ENCODE assay signal across 8 cellular contexts in the genomic region with DNA sequence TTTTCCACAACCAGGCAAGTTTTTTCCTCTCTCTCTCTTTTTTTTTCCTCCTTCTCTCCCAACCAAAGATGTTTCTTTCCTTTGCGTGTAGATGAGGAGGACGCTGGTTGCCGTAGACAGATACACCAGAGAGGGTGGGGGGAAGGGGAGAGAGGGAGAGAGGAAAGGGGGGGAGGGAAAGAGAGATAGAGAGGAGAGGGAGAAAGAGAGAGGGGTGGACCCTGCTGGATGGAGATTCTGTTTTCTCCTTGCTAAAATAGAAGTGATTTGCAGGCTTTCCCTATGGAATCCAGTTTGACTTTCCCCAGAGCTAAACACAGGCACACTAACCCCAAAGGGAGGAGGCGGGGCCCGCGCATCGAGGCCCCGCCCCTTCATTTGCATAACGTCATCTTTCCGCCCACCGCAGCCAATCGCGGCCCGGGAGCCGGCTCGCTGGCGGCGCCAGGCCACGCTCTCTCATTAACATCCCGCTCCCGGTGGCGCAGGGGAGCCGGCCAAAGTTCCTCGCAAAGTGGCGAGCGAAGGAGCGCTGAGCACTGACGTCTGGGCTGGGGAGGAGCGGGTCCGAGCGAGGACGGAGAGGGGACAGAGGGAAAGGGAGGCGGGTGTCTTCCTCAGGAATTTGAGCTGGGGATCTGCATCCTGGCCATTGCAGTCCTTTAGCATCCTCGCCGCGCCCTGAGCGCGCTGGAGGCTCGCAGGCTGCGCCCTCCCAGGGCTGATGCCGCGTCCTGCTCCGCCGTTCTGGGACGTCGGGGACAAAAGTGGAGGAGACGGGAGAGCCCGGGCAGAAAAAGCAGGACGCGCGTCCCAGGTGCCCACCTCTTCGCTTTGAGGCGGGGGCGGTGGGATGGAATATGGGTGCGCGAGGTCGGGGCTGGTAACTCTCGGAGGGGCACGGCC. TPM values are rescaled to one million over a fixed set of nuclear protein-coding genes. Genes with fewer than 3 reads are reported as not detected.
A peak's percentile ranks its signal among the peaks of the same experiment; 100 is the strongest.
DNase-seq lines count a peak whose midpoint lies in the region; ATAC-seq, FAIRE-seq and TF ChIP-seq lines count a peak whose summit lies in the region.

No MANE protein-coding gene starts in this region.

- no peak overlapping the region for H3K27ac ChIP-seq in GM23338 (ENCODE audit: low read depth)
- peak overlapping the region; percentile 81 to 85 for H3K27ac ChIP-seq in right atrium auricular region

- peak overlapping the region; percentile 95 for H2AFZ ChIP-seq in GM23338

- no peak overlapping the region for H3K27ac Mint-ChIP-seq in GM23338

- no peaks in the 10 kb centered on the region for H3K36me3 Mint-ChIP-seq in GM23338 (ENCODE audit: low read depth)

- H3K27me3 Mint-ChIP-seq in GM23338 (ENCODE audit: insufficient read depth, low read depth, poor library complexity) = peaks cover 99% of the 10 kb centered on the region

- peaks cover 13% of the 10 kb centered on the region; the same call in 1 of the 2 replicates for H3F3A ChIP-seq in GM23338 (replicated peaks; ENCODE audit: low read depth)

- H3K27me3 ChIP-seq in GM23338 (ENCODE audit: insufficient read depth) (peaks cover 92% of the 10 kb centered on the region), right atrium auricular region (no peaks in the 10 kb centered on the region)

- H3K9me3 Mint-ChIP-seq in GM23338 = no peaks in the 10 kb centered on the region; the same call in 2 of the 3 replicates

- H3K4me1 Mint-ChIP-seq in GM23338 = peaks cover 66% of the 10 kb centered on the region

- H3K4me3 Mint-ChIP-seq in GM23338 = peak overlapping the region; percentile 84

- FAIRE-seq in urothelium cell line (lab: Jason Lieb, UNC) = peak; percentile 68

- H4K20me1 ChIP-seq in GM23338 (replicated peaks; ENCODE audit: insufficient read depth) = peaks cover 41% of the 10 kb centered on the region

- H3K4me3 ChIP-seq in GM23338 (peak overlapping the region; percentile 59), right atrium auricular region (peak overlapping the region; percentile 61 to 64)

- no peaks in the 10 kb centered on the region for H3K79me2 ChIP-seq in GM23338 (replicated peaks; ENCODE audit: insufficient read depth)

- H3K9me2 ChIP-seq in GM23338 (ENCODE audit: insufficient read depth) = no peaks in the 10 kb centered on the region

- H3K9me3 ChIP-seq in right atrium auricular region = no peaks in the 10 kb centered on the region

- DNase-seq in Daoy (ENCODE audit: low read depth) (peak; percentile 96), GM23338 (ENCODE audit: low spot score) (peak; percentile 95), M059J (ENCODE audit: low read depth) (peak; percentile 87), SKM-1 treated with dmso at 0.1 percent for 144 hours (lab: John Stamatoyannopoulos, UW; ENCODE audit: unreplicated experiment) (peak; percentile 78), amniotic epithelial cell (ENCODE audit: low read depth) (peak; percentile 74), right atrium auricular region (ENCODE audit: low spot score) (peak; percentile 96), pulmonary artery endothelial cell (ENCODE audit: low read depth, low spot score) (peak; percentile 49), urothelium cell line (ENCODE audit: low spot score) (peak; percentile 93)

- H3K4me1 ChIP-seq in GM23338 (ENCODE audit: insufficient read depth) (peaks cover 54% of the 10 kb centered on the region), right atrium auricular region (peaks cover 0 to 41% of the 10 kb centered on the region in 2 donors)

- peak overlapping the region; percentile 88 for H3K4me2 ChIP-seq in GM23338

- ATAC-seq in GM23338 = peak; percentile 70

- no peaks in the 10 kb centered on the region for H3K36me3 ChIP-seq in GM23338 (ENCODE audit: insufficient read depth)
- H3K36me3 ChIP-seq in right atrium auricular region = no peaks in the 10 kb centered on the region

- TF ChIP-seq CTCF in GM23338 (conservative IDR thresholded peaks at IDR 0.05; ENCODE audit: low read depth in 2 of 2) (no peak), right atrium auricular region (IDR thresholded peaks at IDR 0.05) (no peak)

TF ChIP-seq in GM23338, 12 proteins besides CTCF, POLR2A, EP300 and RAD21 (continues in another document):
- TF ChIP-seq STAT1 (IDR thresholded peaks at IDR 0.05; ENCODE audit: unreplicated experiment) (no peak), ZNF331 (CRISPR knock-in tag; IDR thresholded peaks at IDR 0.05; ENCODE audit: low read depth) (no peak), CREB1 (CRISPR knock-in tag; IDR thresholded peaks at IDR 0.05; ENCODE audit: low read depth) (peak; percentile 63), NANOG (IDR thresholded peaks at IDR 0.05; ENCODE audit: borderline replicate concordance) (no peak), EZH2phosphoT487 (IDR thresholded peaks at IDR 0.05; ENCODE audit: unreplicated experiment) (peak; percentile 67), JUNB (IDR thresholded peaks at IDR 0.05; ENCODE audit: unreplicated experiment) (peak; percentile 85), ZNF114 (CRISPR knock-in tag; IDR thresholded peaks at IDR 0.05) (no peak), POLR2AphosphoS5 (IDR thresholded peaks at IDR 0.05; ENCODE audit: low read depth) (no peak), EZH2 (IDR thresholded peaks at IDR 0.05; ENCODE audit: low read depth, unreplicated experiment) (no peak)
- TF ChIP-seq, protein P1, sequence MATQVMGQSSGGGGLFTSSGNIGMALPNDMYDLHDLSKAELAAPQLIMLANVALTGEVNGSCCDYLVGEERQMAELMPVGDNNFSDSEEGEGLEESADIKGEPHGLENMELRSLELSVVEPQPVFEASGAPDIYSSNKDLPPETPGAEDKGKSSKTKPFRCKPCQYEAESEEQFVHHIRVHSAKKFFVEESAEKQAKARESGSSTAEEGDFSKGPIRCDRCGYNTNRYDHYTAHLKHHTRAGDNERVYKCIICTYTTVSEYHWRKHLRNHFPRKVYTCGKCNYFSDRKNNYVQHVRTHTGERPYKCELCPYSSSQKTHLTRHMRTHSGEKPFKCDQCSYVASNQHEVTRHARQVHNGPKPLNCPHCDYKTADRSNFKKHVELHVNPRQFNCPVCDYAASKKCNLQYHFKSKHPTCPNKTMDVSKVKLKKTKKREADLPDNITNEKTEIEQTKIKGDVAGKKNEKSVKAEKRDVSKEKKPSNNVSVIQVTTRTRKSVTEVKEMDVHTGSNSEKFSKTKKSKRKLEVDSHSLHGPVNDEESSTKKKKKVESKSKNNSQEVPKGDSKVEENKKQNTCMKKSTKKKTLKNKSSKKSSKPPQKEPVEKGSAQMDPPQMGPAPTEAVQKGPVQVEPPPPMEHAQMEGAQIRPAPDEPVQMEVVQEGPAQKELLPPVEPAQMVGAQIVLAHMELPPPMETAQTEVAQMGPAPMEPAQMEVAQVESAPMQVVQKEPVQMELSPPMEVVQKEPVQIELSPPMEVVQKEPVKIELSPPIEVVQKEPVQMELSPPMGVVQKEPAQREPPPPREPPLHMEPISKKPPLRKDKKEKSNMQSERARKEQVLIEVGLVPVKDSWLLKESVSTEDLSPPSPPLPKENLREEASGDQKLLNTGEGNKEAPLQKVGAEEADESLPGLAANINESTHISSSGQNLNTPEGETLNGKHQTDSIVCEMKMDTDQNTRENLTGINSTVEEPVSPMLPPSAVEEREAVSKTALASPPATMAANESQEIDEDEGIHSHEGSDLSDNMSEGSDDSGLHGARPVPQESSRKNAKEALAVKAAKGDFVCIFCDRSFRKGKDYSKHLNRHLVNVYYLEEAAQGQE (IDR thresholded peaks at IDR 0.05; ENCODE audit: unreplicated experiment) = no peak
- TF ChIP-seq, protein P2, sequence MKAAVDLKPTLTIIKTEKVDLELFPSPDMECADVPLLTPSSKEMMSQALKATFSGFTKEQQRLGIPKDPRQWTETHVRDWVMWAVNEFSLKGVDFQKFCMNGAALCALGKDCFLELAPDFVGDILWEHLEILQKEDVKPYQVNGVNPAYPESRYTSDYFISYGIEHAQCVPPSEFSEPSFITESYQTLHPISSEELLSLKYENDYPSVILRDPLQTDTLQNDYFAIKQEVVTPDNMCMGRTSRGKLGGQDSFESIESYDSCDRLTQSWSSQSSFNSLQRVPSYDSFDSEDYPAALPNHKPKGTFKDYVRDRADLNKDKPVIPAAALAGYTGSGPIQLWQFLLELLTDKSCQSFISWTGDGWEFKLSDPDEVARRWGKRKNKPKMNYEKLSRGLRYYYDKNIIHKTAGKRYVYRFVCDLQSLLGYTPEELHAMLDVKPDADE (IDR thresholded peaks at IDR 0.05) = no peak

RNA-seq across cellular contexts. Expression of a gene that starts 0.6 kb away (rescaled TPM):
- total RNA-seq in Daoy (2014; rRNA removed; shearing (Covaris generic)) = 6.3 and 6.4 TPM in 2 replicates
- total RNA-seq in GM23338 (2014; rRNA removed; shearing (Covaris generic)) = 0.38 TPM in 1 of 2 replicates, not detected in the other
- polyA plus RNA-seq in GM23338 (2016; fragmentation: Nextera tagmentation; extraction: Ambion mirVana) = 0.28 and 0.53 TPM in 2 replicates
- 1.5 and 5.4 TPM in 2 replicates for total RNA-seq in M059J (2014; rRNA removed; shearing (Covaris generic))
- 10 to 100 TPM in 1 of 2 donors, 1 to 10 TPM in 1; 8.2 to 13.9 TPM for total RNA-seq in right atrium auricular region
- 0.07 and 0.28 TPM in 2 replicates for total RNA-seq in pulmonary artery endothelial cell
